Comparison of ENCODE assay signal across 2 cellular contexts in genomic region chr14:105582639-105583038, GRCh38.
TF ChIP-seq lines count a peak whose summit lies in the region.

No MANE protein-coding gene starts in this region.

TF ChIP-seq in K562, 482 proteins besides CTCF, POLR2A, EP300 and RAD21:
- no peak for TF ChIP-seq SMAD1 (IDR thresholded peaks at IDR 0.05; ENCODE audit: low read depth, low read length, partially characterized antibody)
- TF ChIP-seq, protein P1, sequence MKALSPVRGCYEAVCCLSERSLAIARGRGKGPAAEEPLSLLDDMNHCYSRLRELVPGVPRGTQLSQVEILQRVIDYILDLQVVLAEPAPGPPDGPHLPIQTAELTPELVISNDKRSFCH (CRISPR knock-in tag; IDR thresholded peaks at IDR 0.05), result no peak
- TF ChIP-seq, protein P1 (tag; IDR thresholded peaks at IDR 0.05), result no peak
- no peak for TF ChIP-seq ARID3B (CRISPR knock-in tag; IDR thresholded peaks at IDR 0.05; ENCODE audit: borderline replicate concordance)
- TF ChIP-seq ZNF740 (CRISPR knock-in tag; IDR thresholded peaks at IDR 0.05), result no peak
- TF ChIP-seq ZNF740 (tag; IDR thresholded peaks at IDR 0.05), result no peak
- TF ChIP-seq THAP12 (CRISPR knock-in tag; IDR thresholded peaks at IDR 0.05), result no peak
TF ChIP-seq in K562: peak in this region for 0.

TF ChIP-seq in HepG2, 621 proteins besides CTCF, POLR2A, EP300 and RAD21:
- TF ChIP-seq CHCHD3 (CRISPR knock-in tag; IDR thresholded peaks at IDR 0.05) (no peak), ZNF331 (CRISPR knock-in tag; IDR thresholded peaks at IDR 0.05) (no peak), MIER2 (CRISPR knock-in tag; IDR thresholded peaks at IDR 0.05) (no peak), ERF (CRISPR knock-in tag; IDR thresholded peaks at IDR 0.05) (no peak), ZNF383 (CRISPR knock-in tag; IDR thresholded peaks at IDR 0.05; ENCODE audit: borderline replicate concordance) (no peak), ZNF318 (CRISPR knock-in tag; IDR thresholded peaks at IDR 0.05) (no peak), GATA4 (IDR thresholded peaks at IDR 0.05; ENCODE audit: borderline replicate concordance, low read depth) (no peak), ZNF276 (CRISPR knock-in tag; IDR thresholded peaks at IDR 0.05; ENCODE audit: low read depth) (no peak), KMT2A (CRISPR knock-in tag; IDR thresholded peaks at IDR 0.05) (no peak), ZNF572 (CRISPR knock-in tag; IDR thresholded peaks at IDR 0.05) (no peak), ZSCAN25 (CRISPR knock-in tag; IDR thresholded peaks at IDR 0.05) (no peak), AGO2 (optimal IDR thresholded peaks at IDR 0.05; ENCODE audit: low read depth, low read length) (no peak)
- TF ChIP-seq, protein P2, sequence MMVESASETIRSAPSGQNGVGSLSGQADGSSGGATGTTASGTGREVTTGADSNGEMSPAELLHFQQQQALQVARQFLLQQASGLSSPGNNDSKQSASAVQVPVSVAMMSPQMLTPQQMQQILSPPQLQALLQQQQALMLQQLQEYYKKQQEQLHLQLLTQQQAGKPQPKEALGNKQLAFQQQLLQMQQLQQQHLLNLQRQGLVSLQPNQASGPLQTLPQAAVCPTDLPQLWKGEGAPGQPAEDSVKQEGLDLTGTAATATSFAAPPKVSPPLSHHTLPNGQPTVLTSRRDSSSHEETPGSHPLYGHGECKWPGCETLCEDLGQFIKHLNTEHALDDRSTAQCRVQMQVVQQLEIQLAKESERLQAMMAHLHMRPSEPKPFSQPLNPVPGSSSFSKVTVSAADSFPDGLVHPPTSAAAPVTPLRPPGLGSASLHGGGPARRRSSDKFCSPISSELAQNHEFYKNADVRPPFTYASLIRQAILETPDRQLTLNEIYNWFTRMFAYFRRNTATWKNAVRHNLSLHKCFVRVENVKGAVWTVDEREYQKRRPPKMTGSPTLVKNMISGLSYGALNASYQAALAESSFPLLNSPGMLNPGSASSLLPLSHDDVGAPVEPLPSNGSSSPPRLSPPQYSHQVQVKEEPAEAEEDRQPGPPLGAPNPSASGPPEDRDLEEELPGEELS (CRISPR knock-in tag; IDR thresholded peaks at IDR 0.05), result no peak
